9 cellular contexts compared by ENCODE assay signal in the genomic region with DNA sequence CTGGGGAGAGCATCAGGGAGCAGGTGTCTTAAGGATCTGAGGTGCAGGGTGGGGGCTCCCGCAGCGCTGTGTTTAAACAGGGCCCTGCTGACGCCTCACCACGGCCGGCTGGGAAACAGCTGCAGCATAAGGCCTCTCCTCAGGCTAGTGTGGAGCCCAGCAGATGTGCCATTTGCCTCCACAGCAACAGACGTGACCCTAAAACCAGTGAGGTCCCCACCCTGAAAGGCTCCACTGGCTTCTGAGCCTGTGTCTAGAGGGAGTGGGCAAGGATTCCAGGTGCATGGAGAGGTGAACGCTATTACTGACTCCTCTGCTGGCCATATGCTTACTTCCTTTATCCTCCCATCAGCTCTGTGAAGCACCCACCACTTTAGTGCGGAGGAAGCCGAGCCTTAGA. TPM values are rescaled to one million over a fixed set of nuclear protein-coding genes. Genes with fewer than 3 reads are reported as not detected.
A peak's percentile ranks its signal among the peaks of the same experiment; 100 is the strongest.
DNase-seq lines count a peak whose midpoint lies in the region; TF ChIP-seq lines count a peak whose summit lies in the region.
"Had no signal": no experiment of that assay in that cellular context is flagged by ENCODE, and none has a peak within 500 bp of the region (broad histone marks: within the 10 kb centered on the region; RNA-seq: fewer than 3 reads in every experiment).

No MANE protein-coding gene starts in this region.

- no peak for TF ChIP-seq CTCF in esophagus muscularis mucosa (IDR thresholded peaks at IDR 0.05)
- TF ChIP-seq CTCF in sigmoid colon (IDR thresholded peaks at IDR 0.05), result no peak
- TF ChIP-seq CTCF in Caco-2 (IDR thresholded peaks at IDR 0.05; ENCODE audit: insufficient read depth in 1 of 2, low read depth in 1 of 2, low read length in 1 of 2, severe bottlenecking in 1 of 2, unreplicated experiment in 1 of 2), result no peak

- POLR2A ChIA-PET in Caco-2 (lab: Charles Lee), result no interaction called here

- no TSS peak for BruUV-seq in Caco-2 (replicated peaks; lab: Mats Ljungman, UMichigan)

- DNase-seq in DMS53 (lab: John Stamatoyannopoulos, UW) (peak; percentile 87), NCI-H345 treated with DMSO at 0.1 percent for 48 hours (lab: John Stamatoyannopoulos, UW; ENCODE audit: unreplicated experiment) (peak; percentile 60), esophagus muscularis mucosa (ENCODE audit: extremely low spot score) (peak; percentile 81), sigmoid colon (no peak), germinal center (ENCODE audit: low spot score) (no peak), GM19238 (ENCODE audit: insufficient read length, low spot score) (no peak), Caco-2 (no peak)
- no peak for DNase-seq in activated T-helper 1 cell treated with anti-CD3 and anti-CD28 coated beads, Interleukin-12 subunit alpha, Interleukin-12 subunit beta, Interleukin-2, Interleukin-4 antibody, amounts not matched to agents 30 ng/mL and 10 ng/mL and 1 ng/mL, durations not matched to agents 14 hours and 24 hours and 36 hours (ENCODE audit: low spot score)
- DNase-seq: stimulated activated CD4-positive, alpha-beta T cell treated with anti-CD3 and anti-CD28 coated beads, Interleukin-2, amount 100 ng/mL, for 48 hours had no signal

- H3K4me1 ChIP-seq in esophagus muscularis mucosa, result peaks cover 31 to 58% (median 54%) of the 10 kb centered on the region in 4 donors
- peaks cover 0 to 90% (median 69%) of the 10 kb centered on the region in 4 donors for H3K4me1 ChIP-seq in sigmoid colon
- peaks cover 20% of the 10 kb centered on the region for H3K4me1 ChIP-seq in Caco-2

- CTCF ChIA-PET in Caco-2 (lab: Charles Lee), result no interaction called here

- H3K36me3 ChIP-seq in esophagus muscularis mucosa, result no peaks in the 10 kb centered on the region
- no peaks in the 10 kb centered on the region for H3K36me3 ChIP-seq in sigmoid colon
- no peaks in the 10 kb centered on the region for H3K36me3 ChIP-seq in Caco-2 (ENCODE audit: control insufficient read depth, insufficient read depth, low read length)

- peaks cover 19% of the 10 kb centered on the region for H3K4me1 Mint-ChIP-seq in activated T-helper 1 cell treated with anti-CD3 and anti-CD28 coated beads, Interleukin-12 subunit alpha, Interleukin-12 subunit beta, Interleukin-2, Interleukin-4 antibody, amounts not matched to agents 30 ng/mL and 10 ng/mL and 1 ng/mL, durations not matched to agents 14 hours and 24 hours and 36 hours (ENCODE audit: low read depth)
- H3K4me1 Mint-ChIP-seq in Caco-2 (ENCODE audit: low read depth, unreplicated experiment), result no peaks in the 10 kb centered on the region

- no peaks in the 10 kb centered on the region for H3K27me3 Mint-ChIP-seq in activated T-helper 1 cell treated with anti-CD3 and anti-CD28 coated beads, Interleukin-12 subunit alpha, Interleukin-12 subunit beta, Interleukin-2, Interleukin-4 antibody, amounts not matched to agents 30 ng/mL and 10 ng/mL and 1 ng/mL, durations not matched to agents 14 hours and 24 hours and 36 hours (ENCODE audit: insufficient read depth)
- no peaks in the 10 kb centered on the region for H3K27me3 Mint-ChIP-seq in Caco-2 (ENCODE audit: insufficient read depth, unreplicated experiment)

- no peak overlapping the region for H3K4me3 Mint-ChIP-seq in activated T-helper 1 cell treated with anti-CD3 and anti-CD28 coated beads, Interleukin-12 subunit alpha, Interleukin-12 subunit beta, Interleukin-2, Interleukin-4 antibody, amounts not matched to agents 30 ng/mL and 10 ng/mL and 1 ng/mL, durations not matched to agents 14 hours and 24 hours and 36 hours
- H3K4me3 Mint-ChIP-seq in Caco-2 (ENCODE audit: unreplicated experiment), result no peak overlapping the region

- TF ChIP-seq POLR2A in esophagus muscularis mucosa (IDR thresholded peaks at IDR 0.05; ENCODE audit: low read depth) (no peak), sigmoid colon (IDR thresholded peaks at IDR 0.05) (no peak)

- TF ChIP-seq EP300 in esophagus muscularis mucosa (IDR thresholded peaks at IDR 0.05), result no peak
- TF ChIP-seq EP300 in sigmoid colon (IDR thresholded peaks at IDR 0.05), result no peak

- no peaks in the 10 kb centered on the region for H3K36me3 Mint-ChIP-seq in activated T-helper 1 cell treated with anti-CD3 and anti-CD28 coated beads, Interleukin-12 subunit alpha, Interleukin-12 subunit beta, Interleukin-2, Interleukin-4 antibody, amounts not matched to agents 30 ng/mL and 10 ng/mL and 1 ng/mL, durations not matched to agents 14 hours and 24 hours and 36 hours (ENCODE audit: low read depth)
- H3K36me3 Mint-ChIP-seq in Caco-2 (ENCODE audit: insufficient read depth, unreplicated experiment), result no peaks in the 10 kb centered on the region

- WGBS in esophagus muscularis mucosa, result 92% methylated on average over 9 of the region's 9 CpGs
- WGBS in sigmoid colon, 2 donors, result 63 to 68% methylated on average over 9 of the region's 9 CpGs

- no peaks in the 10 kb centered on the region for H3K9me3 ChIP-seq in esophagus muscularis mucosa
- no peaks in the 10 kb centered on the region for H3K9me3 ChIP-seq in sigmoid colon
- no peaks in the 10 kb centered on the region for H3K9me3 ChIP-seq in Caco-2

- H3K27ac Mint-ChIP-seq in activated T-helper 1 cell treated with anti-CD3 and anti-CD28 coated beads, Interleukin-12 subunit alpha, Interleukin-12 subunit beta, Interleukin-2, Interleukin-4 antibody, amounts not matched to agents 30 ng/mL and 10 ng/mL and 1 ng/mL, durations not matched to agents 14 hours and 24 hours and 36 hours, result no peak overlapping the region
- no peak overlapping the region for H3K27ac Mint-ChIP-seq in Caco-2 (ENCODE audit: unreplicated experiment)

- H3K4me3 ChIP-seq in esophagus muscularis mucosa (no peak overlapping the region), sigmoid colon (no peak overlapping the region), Caco-2 (ENCODE audit: low read depth, low read length) (no peak overlapping the region)

- H3K27me3 ChIP-seq in esophagus muscularis mucosa (no peaks in the 10 kb centered on the region), sigmoid colon (no peaks in the 10 kb centered on the region), Caco-2 (replicated peaks; ENCODE audit: control insufficient read depth, insufficient read depth, low read length) (no peaks in the 10 kb centered on the region)

- no peaks in the 10 kb centered on the region for H3K9me3 Mint-ChIP-seq in activated T-helper 1 cell treated with anti-CD3 and anti-CD28 coated beads, Interleukin-12 subunit alpha, Interleukin-12 subunit beta, Interleukin-2, Interleukin-4 antibody, amounts not matched to agents 30 ng/mL and 10 ng/mL and 1 ng/mL, durations not matched to agents 14 hours and 24 hours and 36 hours
- H3K9me3 Mint-ChIP-seq in Caco-2 (ENCODE audit: unreplicated experiment), result peaks cover 10% of the 10 kb centered on the region

- H3K27ac ChIP-seq in esophagus muscularis mucosa (replicated peaks in 1 of 4), result peak overlapping the region; percentile 82 to 89 (median 86)
- H3K27ac ChIP-seq in sigmoid colon, result peak overlapping the region; percentile 88 to 90 (median 88)

- intact Hi-C loops in esophagus muscularis mucosa (cut with DNase I), result no loop called here
- intact Hi-C loops in sigmoid colon (cut with DNase I), result loop anchor here (10.0 kb wide), 1 partner anchor 220 kb away; a partner anchor contains a TSS
- intact Hi-C loops in activated T-helper 1 cell treated with anti-CD3 and anti-CD28 coated beads, Interleukin-12 subunit alpha, Interleukin-12 subunit beta, Interleukin-2, Interleukin-4 antibody, amounts not matched to agents 30 ng/mL and 10 ng/mL and 1 ng/mL, durations not matched to agents 14 hours and 24 hours and 36 hours (cut with micrococcal nuclease), result no loop called here
- intact Hi-C loops in Caco-2 (cut with micrococcal nuclease; ENCODE audit: unreplicated experiment), result loop anchor here (2.0 kb wide), 1 partner anchor 48 kb away; a partner anchor contains a TSS

RNA-seq across cellular contexts. Expression of a gene that starts 47.8 kb away (rescaled TPM):
- 100 to 1,000 TPM in 1 of 4 donors, 10 to 100 TPM in 3; 83.6 to 135 (median 90.8) TPM for total RNA-seq in esophagus muscularis mucosa
- 100 to 1,000 TPM in 3 of 4 donors, 10 to 100 TPM in 1; 99.5 to 184 (median 144) TPM for total RNA-seq in sigmoid colon
- polyA plus RNA-seq in sigmoid colon, result 10 to 100 TPM; 21.0 to 84.0 (median 24.3) TPM
- total RNA-seq in activated T-helper 1 cell treated with anti-CD3 and anti-CD28 coated beads, Interleukin-12 subunit alpha, Interleukin-12 subunit beta, Interleukin-2, Interleukin-4 antibody, amounts not matched to agents 30 ng/mL and 10 ng/mL and 1 ng/mL, durations not matched to agents 14 hours and 24 hours and 36 hours, result 22.3 and 24.9 TPM in 2 replicates
- total RNA-seq in Caco-2 (2022), result 78.7 and 81.0 TPM in 2 replicates

Comparison
In these comparisons a context has a peak if more than half of its experiments do, and no peak if none do; other contexts are left out.
1. DNase-seq: peak in DMS53 (single experiment), NCI-H345 treated with DMSO at 0.1 percent for 48 hours (single experiment) and esophagus muscularis mucosa (single experiment); none in sigmoid colon (single experiment), germinal center (single experiment), activated T-helper 1 cell treated with anti-CD3 and anti-CD28 coated beads, Interleukin-12 subunit alpha, Interleukin-12 subunit beta, Interleukin-2, Interleukin-4 antibody, amounts not matched to agents 30 ng/mL and 10 ng/mL and 1 ng/mL, durations not matched to agents 14 hours and 24 hours and 36 hours (single experiment), GM19238 (single experiment) and Caco-2 (0 of 2).
2. intact Hi-C loops: an anchor here in sigmoid colon (10.0 kb wide) and Caco-2 (2.0 kb wide); none called in esophagus muscularis mucosa and activated T-helper 1 cell treated with anti-CD3 and anti-CD28 coated beads, Interleukin-12 subunit alpha, Interleukin-12 subunit beta, Interleukin-2, Interleukin-4 antibody, amounts not matched to agents 30 ng/mL and 10 ng/mL and 1 ng/mL, durations not matched to agents 14 hours and 24 hours and 36 hours.